ENCODE assay signal across 32 cellular contexts in genomic region chr1:18475234-18475633, GRCh38. TPM values are rescaled to one million over a fixed set of nuclear protein-coding genes. Genes with fewer than 3 reads are reported as not detected.
"Had no signal": no experiment of that assay in that cellular context is flagged by ENCODE, and none has a peak within 500 bp of the region (broad histone marks: within the 10 kb centered on the region; RNA-seq: fewer than 3 reads in every experiment).

No MANE protein-coding gene starts in this region.

- H3K36me3 Mint-ChIP-seq: naive B cell; naive thymus-derived CD8-positive, alpha-beta T cell; natural killer cell treated with Interleukin-12 subunit alpha and Interleukin-12 subunit beta and Interleukin-15 and Interleukin-18, amount 100 ng/mL, for 72 hours; neural progenitor cell; stimulated activated memory B cell treated with anti-CD40 and anti-IgM and Interleukin-4, amounts not matched to agents 10 μg/mL and 1 μg/mL and 100 μg/mL, for 72 hours; type B pancreatic cell had no signal

- H3K9ac ChIP-seq: neural progenitor cell, parathyroid adenoma had no signal

- H3K27ac Mint-ChIP-seq: naive B cell; natural killer cell treated with Interleukin-12 subunit alpha and Interleukin-12 subunit beta and Interleukin-15 and Interleukin-18, amount 100 ng/mL, for 72 hours; stimulated activated memory B cell treated with anti-CD40 and anti-IgM and Interleukin-4, amounts not matched to agents 10 μg/mL and 1 μg/mL and 100 μg/mL, for 72 hours; stimulated activated naive CD8-positive, alpha-beta T cell treated with anti-CD3 and anti-CD28 coated beads, Interleukin-15, amount 100 ng/mL, for 72 hours; type B pancreatic cell had no signal

- H3K4me3 ChIP-seq: neural progenitor cell, ovary, prostate gland, right atrium auricular region, skin epidermis, smooth muscle cell, suprapubic skin, testis, tibial artery, transverse colon, upper lobe of right lung, uterus had no signal

- H3K4me2 ChIP-seq: neural progenitor cell, smooth muscle cell had no signal

- DNase-seq: naive B cell; naive thymus-derived CD8-positive, alpha-beta T cell; occipital lobe; ovary; stimulated activated CD4-positive, alpha-beta T cell treated with anti-CD3 and anti-CD28 coated beads, Interleukin-15, amount 100 ng/mL, for 24 hours; stimulated activated CD4-positive, alpha-beta T cell treated with anti-CD3 and anti-CD28 coated beads, Interleukin-2, amount 100 ng/mL, for 24 hours; stimulated activated CD4-positive, alpha-beta T cell treated with anti-CD3 and anti-CD28 coated beads, Interleukin-2, amount 100 ng/mL, for 48 hours; stimulated activated CD4-positive, alpha-beta T cell treated with anti-CD3 and anti-CD28 coated beads, Interleukin-4, amount 100 ng/mL, for 24 hours; stimulated activated CD8-positive, alpha-beta memory T cell treated with anti-CD3 and anti-CD28 coated beads, Interleukin-4, amount 100 ng/mL, for 48 hours; stimulated activated naive CD4-positive, alpha-beta T cell; stimulated activated naive CD8-positive, alpha-beta T cell treated with anti-CD3 and anti-CD28 coated beads, Interleukin-15, amount 100 ng/mL, for 72 hours; stimulated activated naive CD8-positive, alpha-beta T cell treated with anti-CD3 and anti-CD28 coated beads, Interleukin-15, Interleukin-2, amounts not matched to agents 100 U/mL and 50 U/mL, for 24 hours; substantia nigra; testis; tibial artery; transverse colon; upper lobe of right lung; uterus had no signal

- H3K27ac ChIP-seq: neural progenitor cell, ovary, parathyroid adenoma, prostate gland, right atrium auricular region, skin epidermis, suprapubic skin, testis, tibial artery, transverse colon, upper lobe of right lung, uterus had no signal

- H3K4me3 Mint-ChIP-seq: naive thymus-derived CD8-positive, alpha-beta T cell; natural killer cell treated with Interleukin-12 subunit alpha and Interleukin-12 subunit beta and Interleukin-15 and Interleukin-18, amount 100 ng/mL, for 72 hours; neural progenitor cell; stimulated activated memory B cell treated with anti-CD40 and anti-IgM and Interleukin-4, amounts not matched to agents 10 μg/mL and 1 μg/mL and 100 μg/mL, for 72 hours; stimulated activated naive CD8-positive, alpha-beta T cell treated with anti-CD3 and anti-CD28 coated beads, Interleukin-15, amount 100 ng/mL, for 72 hours; type B pancreatic cell had no signal

- H3K36me3 ChIP-seq: neural progenitor cell, ovary, prostate gland, right atrium auricular region, suprapubic skin, tibial artery, transverse colon, upper lobe of right lung, uterus had no signal

- H3K9me3 ChIP-seq: ovary, prostate gland, right atrium auricular region, suprapubic skin, testis, tibial artery, transverse colon, upper lobe of right lung, uterus had no signal

- ATAC-seq: naive thymus-derived CD8-positive, alpha-beta T cell; natural killer cell treated with Interleukin-12 subunit alpha and Interleukin-12 subunit beta and Interleukin-15 and Interleukin-18, amount 100 ng/mL, for 72 hours; sciatic nerve; stimulated activated memory B cell treated with anti-CD40 and anti-IgM and Interleukin-4, amounts not matched to agents 10 μg/mL and 1 μg/mL and 100 μg/mL, for 72 hours; stimulated activated naive CD8-positive, alpha-beta T cell treated with anti-CD3 and anti-CD28 coated beads, Interleukin-15, amount 100 ng/mL, for 72 hours; stimulated activated naive CD8-positive, alpha-beta T cell treated with anti-CD3 and anti-CD28 coated beads, Interleukin-15, Interleukin-2, amounts not matched to agents 100 U/mL and 50 U/mL, for 24 hours; upper lobe of right lung had no signal

- H3K4me1 ChIP-seq: prostate gland, testis, upper lobe of right lung, uterus had no signal

- H3K9me3 Mint-ChIP-seq: naive B cell; naive thymus-derived CD8-positive, alpha-beta T cell; natural killer cell treated with Interleukin-12 subunit alpha and Interleukin-12 subunit beta and Interleukin-15 and Interleukin-18, amount 100 ng/mL, for 72 hours; neural progenitor cell; stimulated activated naive CD8-positive, alpha-beta T cell treated with anti-CD3 and anti-CD28 coated beads, Interleukin-15, amount 100 ng/mL, for 72 hours; type B pancreatic cell had no signal

- H3K27me3 ChIP-seq: neural progenitor cell, ovary, right atrium auricular region, testis, transverse colon, uterus had no signal

RNA-seq across cellular contexts. Expression of gene KLHDC7A, which starts 5.5 kb away (rescaled TPM):
- total RNA-seq: naive thymus-derived CD8-positive, alpha-beta T cell; osteoblast; posterior vena cava; pulmonary artery endothelial cell; sciatic nerve; smooth muscle cell had no signal
